ENCODE assay signal across 1 cellular context in genomic region chr9:116391306-116391900, GRCh38.
TF ChIP-seq lines count a peak whose summit lies in the region.

No MANE protein-coding gene starts in this region.

TF ChIP-seq in GM23338, 12 proteins besides CTCF, POLR2A, EP300 and RAD21 (continued from another document):
- TF ChIP-seq REST (IDR thresholded peaks at IDR 0.05; ENCODE audit: unreplicated experiment) = no peak
- no peak for TF ChIP-seq EZH2phosphoT487 (IDR thresholded peaks at IDR 0.05; ENCODE audit: unreplicated experiment)
